1 cellular context compared by ENCODE assay signal in genomic region chr7:528451-528850, GRCh38.
TF ChIP-seq lines count a peak whose summit lies in the region.

No MANE protein-coding gene starts in this region.

TF ChIP-seq in HEK293, 187 proteins besides CTCF, POLR2A, EP300 and RAD21 (continued from another document):
- TF ChIP-seq PRDM10 (tag by site-specific recombination; IDR thresholded peaks at IDR 0.05) (no peak), KLF1 (tag by site-specific recombination; IDR thresholded peaks at IDR 0.05) (no peak)
